9 cellular contexts compared by ENCODE assay signal in genomic region chr18:50051288-50051687, GRCh38.
DNase-seq lines count a peak whose midpoint lies in the region; ATAC-seq and TF ChIP-seq lines count a peak whose summit lies in the region.
"Had no signal": no experiment of that assay in that cellular context is flagged by ENCODE, and none has a peak within 500 bp of the region (broad histone marks: within the 10 kb centered on the region; RNA-seq: fewer than 3 reads in every experiment).

No MANE protein-coding gene starts in this region.

- no peak overlapping the region for H3K9ac ChIP-seq in mammary epithelial cell (ENCODE audit: insufficient read depth, low read length)

- H3K4me2 ChIP-seq in mammary epithelial cell (ENCODE audit: insufficient read depth, low read depth, low read length), result no peak overlapping the region

- intact Hi-C loops in mammary epithelial cell (cut with micrococcal nuclease) (loop anchor here (1.0 to 5.0 kb wide), 3 partner anchors 144 to 306 kb away; partner anchors contain the start of gene MYO5B), psoas muscle (cut with DNase I) (no loop called here)

- H2AFZ ChIP-seq in mammary epithelial cell (ENCODE audit: low read depth, low read length), result no peak overlapping the region

- H3K27ac ChIP-seq in mammary epithelial cell (ENCODE audit: insufficient read depth, low read depth, low read length), result no peak overlapping the region
- H3K27ac ChIP-seq in psoas muscle, result no peak overlapping the region

- H3K4me1 ChIP-seq in mammary epithelial cell (ENCODE audit: insufficient read depth, low read length) (no peaks in the 10 kb centered on the region), psoas muscle (no peaks in the 10 kb centered on the region)

- no TSS peak for BruUV-seq in mammary epithelial cell (replicated peaks; lab: Mats Ljungman, UMichigan)

- no peaks in the 10 kb centered on the region for H4K20me1 ChIP-seq in mammary epithelial cell (ENCODE audit: insufficient read depth, low read length)

- no peak overlapping the region for H3K4me3 ChIP-seq in GM06990 (replicated peaks; ENCODE audit: low read depth, low read length)
- no peak overlapping the region for H3K4me3 ChIP-seq in mammary epithelial cell (replicated peaks in 1 of 3; ENCODE audit: insufficient read depth in 1 of 3, low read depth in 2 of 3, low read length in 3 of 3)
- H3K4me3 ChIP-seq in psoas muscle, result no peak overlapping the region

- H3K36me3 ChIP-seq in GM06990 (ENCODE audit: control insufficient read depth, insufficient read depth, low read length), result no peaks in the 10 kb centered on the region
- H3K36me3 ChIP-seq in mammary epithelial cell (ENCODE audit: insufficient read depth, low read length), result no peaks in the 10 kb centered on the region
- no peaks in the 10 kb centered on the region for H3K36me3 ChIP-seq in psoas muscle (ENCODE audit: insufficient read depth in 1 of 2, low read depth in 1 of 2)

- in situ Hi-C loops in mammary epithelial cell (cut with MboI; ENCODE audit: low sequenced_read_pairs in 2 of 2) (no loop called here), GM13977 (cut with MboI; ENCODE audit: low pct_unique_long_range_greater_than_20kb, low sequenced_read_pairs, unreplicated experiment) (no loop called here)

- H3K9me3 ChIP-seq in mammary epithelial cell (replicated peaks; ENCODE audit: insufficient read depth, low read length), result no peaks in the 10 kb centered on the region
- H3K9me3 ChIP-seq in psoas muscle, result no peaks in the 10 kb centered on the region

- CTCF ChIA-PET in mammary epithelial cell (lab: Charles Lee; ENCODE audit: low non-redundant PET), result interaction anchor here (0.6 to 0.7 kb wide), 2 partner anchors 80 to 144 kb away, joined by 3 to 4 read pairs; partner anchors contain the start of gene MYO5B

- ATAC-seq in psoas muscle, result no peak

- no peaks in the 10 kb centered on the region for H3K79me2 ChIP-seq in mammary epithelial cell (ENCODE audit: insufficient read depth, low read length)

- no peak for DNase-seq in GM06990 (ENCODE audit: extremely low read depth, insufficient read length)
- DNase-seq in LHCN-M2 (ENCODE audit: low read depth), result peak; percentile 6
- peak; percentile 32 for DNase-seq in mammary epithelial cell
- DNase-seq in myocyte (ENCODE audit: low read depth), result peak; percentile 4
- DNase-seq in cerebellar cortex (ENCODE audit: low spot score), result no peak
- DNase-seq in GM13977 (ENCODE audit: low spot score), result no peak
- no peak for DNase-seq in psoas muscle
- DNase-seq: caudate nucleus, occipital lobe had no signal

- dilution Hi-C loops in mammary epithelial cell (cut with HindIII; ENCODE audit: low sequenced_read_pairs), result loop anchor here (10.0 kb wide), 1 partner anchor 144 kb away; the partner anchor contains the start of gene MYO5B

- TF ChIP-seq CTCF in GM06990 (IDR thresholded peaks at IDR 0.05; ENCODE audit: insufficient read depth, low read length, poor library complexity, severe bottlenecking) (peak; percentile 13), mammary epithelial cell (conservative IDR thresholded peaks at IDR 0.05 in 1 of 2, IDR thresholded peaks at IDR 0.05 in 1 of 2; ENCODE audit: extremely low read depth in 1 of 2, insufficient read depth in 1 of 2, low read depth in 1 of 2, low read length in 2 of 2) (peak; percentile 32 to 60), GM13977 (IDR thresholded peaks at IDR 0.05; ENCODE audit: extremely low read depth, insufficient read depth, missing control alignments) (no peak), psoas muscle (IDR thresholded peaks at IDR 0.05) (no peak)

- H3K27me3 ChIP-seq in GM06990 (replicated peaks; ENCODE audit: control insufficient read depth, insufficient read depth, low read length) (no peaks in the 10 kb centered on the region; the same call in 1 of the 2 replicates), mammary epithelial cell (ENCODE audit: insufficient read depth, low read length) (no peaks in the 10 kb centered on the region), psoas muscle (ENCODE audit: insufficient read depth in 3 of 3, low read length in 2 of 3) (no peaks in the 10 kb centered on the region)

Comparison
In these comparisons a context has a peak if more than half of its experiments do, and no peak if none do; other contexts are left out.
1. DNase-seq: peak in LHCN-M2 (single experiment), mammary epithelial cell (single experiment) and myocyte (single experiment); none in GM06990 (single experiment), cerebellar cortex (single experiment), GM13977 (single experiment) and psoas muscle (0 of 2).
2. CTCF ChIP-seq: peak in GM06990 (single experiment) and mammary epithelial cell (2 of 2); none in GM13977 (single experiment) and psoas muscle (single experiment).